ENCODE assay signal across 2 cellular contexts in the genomic region with DNA sequence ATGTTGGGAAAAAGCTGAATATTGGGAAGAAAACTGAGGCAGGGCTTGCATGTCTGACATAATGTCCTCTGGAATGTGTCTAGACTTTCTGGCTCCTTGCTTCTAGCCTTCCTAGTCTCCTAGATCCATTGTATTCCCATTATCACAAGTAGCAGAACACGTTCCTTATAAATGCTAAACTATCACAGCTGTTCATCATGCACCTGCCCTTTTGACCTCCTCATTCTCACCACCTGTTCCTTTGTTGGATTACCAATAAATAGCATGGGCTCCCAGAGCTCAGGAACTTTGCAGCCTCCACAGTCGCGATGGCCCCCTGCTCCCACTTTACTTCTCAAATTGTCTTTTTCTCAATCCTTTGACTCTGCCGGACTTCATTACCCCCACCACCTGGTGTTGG.
TF ChIP-seq lines count a peak whose summit lies in the region.

No MANE protein-coding gene starts in this region.

TF ChIP-seq in H1, 55 proteins besides CTCF, POLR2A, EP300 and RAD21:
- TF ChIP-seq ZNF274 (IDR thresholded peaks at IDR 0.05; ENCODE audit: borderline replicate concordance, extremely low read depth, low read length) (no peak), CEBPB (IDR thresholded peaks at IDR 0.05; ENCODE audit: low read depth, low read length) (no peak), SAP30 (IDR thresholded peaks at IDR 0.05; ENCODE audit: insufficient read depth, insufficient replicate concordance, low read length) (no peak), CHD2 (IDR thresholded peaks at IDR 0.05; ENCODE audit: low read length) (no peak), POLR2AphosphoS5 (IDR thresholded peaks at IDR 0.05; ENCODE audit: low read depth, low read length) (no peak), KDM5A (IDR thresholded peaks at IDR 0.05; ENCODE audit: low read length) (no peak), GTF2F1 (IDR thresholded peaks at IDR 0.05; ENCODE audit: borderline replicate concordance, low read depth, low read length) (no peak), SUZ12 (IDR thresholded peaks at IDR 0.05; ENCODE audit: low read length) (no peak), BRCA1 (IDR thresholded peaks at IDR 0.05; ENCODE audit: low read depth, low read length) (no peak), NANOG (IDR thresholded peaks at IDR 0.05; ENCODE audit: insufficient read depth, low read depth, low read length, poor library complexity, severe bottlenecking) (no peak), RBBP5 (IDR thresholded peaks at IDR 0.05; ENCODE audit: borderline replicate concordance, low read depth, low read length) (no peak), BACH1 (IDR thresholded peaks at IDR 0.05; ENCODE audit: low read length) (no peak), ASH2L (IDR thresholded peaks at IDR 0.05; ENCODE audit: low read length) (no peak), JUN (IDR thresholded peaks at IDR 0.05; ENCODE audit: low read depth, low read length) (no peak), GABPA (IDR thresholded peaks at IDR 0.05; ENCODE audit: borderline replicate concordance, insufficient read depth, low read length) (no peak)

TF ChIP-seq in SK-N-SH, 30 proteins besides CTCF, POLR2A, EP300 and RAD21:
- TF ChIP-seq FOXM1 (IDR thresholded peaks at IDR 0.05; ENCODE audit: low read depth) (no peak), NFIC (IDR thresholded peaks at IDR 0.05; ENCODE audit: borderline replicate concordance) (no peak), SMC3 (IDR thresholded peaks at IDR 0.05; ENCODE audit: low read depth, low read length) (no peak), ELF1 (IDR thresholded peaks at IDR 0.05) (no peak)
